ENCODE assay signal across 1 cellular context in genomic region chr17:8189711-8190477, GRCh38.
TF ChIP-seq lines count a peak whose summit lies in the region.

BORCS6 (minus strand) TSS chr17:8190180; CDS start chr17:8190140, 40 bp downstream.

TF ChIP-seq in HepG2, 621 proteins besides CTCF, POLR2A, EP300 and RAD21 (continued from another document):
- no peak for TF ChIP-seq HNF1A (IDR thresholded peaks at IDR 0.05; ENCODE audit: low read depth)
- peak; percentile 56; the same call in 1 of the 2 replicates for TF ChIP-seq HNF1A (CRISPR knock-in tag; IDR thresholded peaks at IDR 0.05; ENCODE audit: borderline replicate concordance)
- TF ChIP-seq TAF1 (CRISPR knock-in tag; IDR thresholded peaks at IDR 0.05): peak; percentile 60
- no peak for TF ChIP-seq JUNB (CRISPR knock-in tag; IDR thresholded peaks at IDR 0.05; ENCODE audit: borderline replicate concordance)
- TF ChIP-seq SALL1 (CRISPR knock-in tag; IDR thresholded peaks at IDR 0.05): peak; percentile 66
- peak; percentile 29; the same call in 1 of the 2 replicates for TF ChIP-seq ZBTB46 (CRISPR knock-in tag; IDR thresholded peaks at IDR 0.05; ENCODE audit: borderline replicate concordance)
- peak; percentile 57; the same call in 1 of the 2 replicates for TF ChIP-seq ELF3 (CRISPR knock-in tag; IDR thresholded peaks at IDR 0.05)
- no peak for TF ChIP-seq SIX4 (CRISPR knock-in tag; IDR thresholded peaks at IDR 0.05)
- no peak for TF ChIP-seq PHB2 (IDR thresholded peaks at IDR 0.05; ENCODE audit: partially characterized antibody)
- TF ChIP-seq KMT2A (CRISPR knock-in tag; IDR thresholded peaks at IDR 0.05): 0 out of 2 replicates have a peak, but pooled peaks have one; percentile 14
- peak; percentile 77; the same call in 1 of the 2 replicates for TF ChIP-seq HES4 (CRISPR knock-in tag; IDR thresholded peaks at IDR 0.05; ENCODE audit: borderline replicate concordance)
- TF ChIP-seq, protein P1, sequence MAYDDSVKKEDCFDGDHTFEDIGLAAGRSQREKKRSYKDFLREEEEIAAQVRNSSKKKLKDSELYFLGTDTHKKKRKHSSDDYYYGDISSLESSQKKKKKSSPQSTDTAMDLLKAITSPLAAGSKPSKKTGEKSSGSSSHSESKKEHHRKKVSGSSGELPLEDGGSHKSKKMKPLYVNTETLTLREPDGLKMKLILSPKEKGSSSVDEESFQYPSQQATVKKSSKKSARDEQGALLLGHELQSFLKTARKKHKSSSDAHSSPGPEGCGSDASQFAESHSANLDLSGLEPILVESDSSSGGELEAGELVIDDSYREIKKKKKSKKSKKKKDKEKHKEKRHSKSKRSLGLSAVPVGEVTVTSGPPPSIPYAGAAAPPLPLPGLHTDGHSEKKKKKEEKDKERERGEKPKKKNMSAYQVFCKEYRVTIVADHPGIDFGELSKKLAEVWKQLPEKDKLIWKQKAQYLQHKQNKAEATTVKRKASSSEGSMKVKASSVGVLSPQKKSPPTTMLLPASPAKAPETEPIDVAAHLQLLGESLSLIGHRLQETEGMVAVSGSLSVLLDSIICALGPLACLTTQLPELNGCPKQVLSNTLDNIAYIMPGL (CRISPR knock-in tag; IDR thresholded peaks at IDR 0.05; ENCODE audit: borderline replicate concordance in 1 of 2, low read depth in 1 of 2): peak; percentile 88 to 96
- TF ChIP-seq HMGA1 (CRISPR knock-in tag; conservative IDR thresholded peaks at IDR 0.05): no peak
- TF ChIP-seq MEIS1 (CRISPR knock-in tag; IDR thresholded peaks at IDR 0.05; ENCODE audit: borderline replicate concordance): peak; percentile 71; the same call in 1 of the 2 replicates
- peak; percentile 65 for TF ChIP-seq RBFOX2 (IDR thresholded peaks at IDR 0.05; ENCODE audit: low read depth, low read length)
- TF ChIP-seq MIER2 (CRISPR knock-in tag; IDR thresholded peaks at IDR 0.05): no peak
- TF ChIP-seq ZKSCAN5 (CRISPR knock-in tag; IDR thresholded peaks at IDR 0.05): no peak
- peak; percentile 48; the same call in 1 of the 2 replicates for TF ChIP-seq ARNT2 (CRISPR knock-in tag; IDR thresholded peaks at IDR 0.05; ENCODE audit: low read depth)
- no peak for TF ChIP-seq ZBTB44 (CRISPR knock-in tag; IDR thresholded peaks at IDR 0.05)
- TF ChIP-seq ZNF33A (CRISPR knock-in tag; IDR thresholded peaks at IDR 0.05; ENCODE audit: borderline replicate concordance): no peak
- TF ChIP-seq ZNF501 (CRISPR knock-in tag; IDR thresholded peaks at IDR 0.05): peak; percentile 15; the same call in 1 of the 2 replicates
- no peak for TF ChIP-seq ZNF75D (CRISPR knock-in tag; IDR thresholded peaks at IDR 0.05; ENCODE audit: borderline replicate concordance)
- no peak for TF ChIP-seq ZNF460 (CRISPR knock-in tag; IDR thresholded peaks at IDR 0.05; ENCODE audit: borderline replicate concordance)
- 0 out of 2 replicates have a peak, but pooled peaks have one; percentile 36 for TF ChIP-seq ZNF710 (CRISPR knock-in tag; IDR thresholded peaks at IDR 0.05; ENCODE audit: borderline replicate concordance)
- TF ChIP-seq TBX2 (CRISPR knock-in tag; IDR thresholded peaks at IDR 0.05; ENCODE audit: borderline replicate concordance): no peak
- TF ChIP-seq ZNF446 (CRISPR knock-in tag; IDR thresholded peaks at IDR 0.05): no peak
- no peak for TF ChIP-seq IKZF4 (CRISPR knock-in tag; IDR thresholded peaks at IDR 0.05; ENCODE audit: borderline replicate concordance, low read depth, not compliant biosample characterization)
- no peak for TF ChIP-seq FOSL2 (CRISPR knock-in tag; IDR thresholded peaks at IDR 0.05)
- TF ChIP-seq TEAD3 (CRISPR knock-in tag; optimal IDR thresholded peaks at IDR 0.05; ENCODE audit: borderline replicate concordance): peak; percentile 7
- no peak for TF ChIP-seq YEATS2 (CRISPR knock-in tag; IDR thresholded peaks at IDR 0.05; ENCODE audit: borderline replicate concordance)
- TF ChIP-seq, protein P2, sequence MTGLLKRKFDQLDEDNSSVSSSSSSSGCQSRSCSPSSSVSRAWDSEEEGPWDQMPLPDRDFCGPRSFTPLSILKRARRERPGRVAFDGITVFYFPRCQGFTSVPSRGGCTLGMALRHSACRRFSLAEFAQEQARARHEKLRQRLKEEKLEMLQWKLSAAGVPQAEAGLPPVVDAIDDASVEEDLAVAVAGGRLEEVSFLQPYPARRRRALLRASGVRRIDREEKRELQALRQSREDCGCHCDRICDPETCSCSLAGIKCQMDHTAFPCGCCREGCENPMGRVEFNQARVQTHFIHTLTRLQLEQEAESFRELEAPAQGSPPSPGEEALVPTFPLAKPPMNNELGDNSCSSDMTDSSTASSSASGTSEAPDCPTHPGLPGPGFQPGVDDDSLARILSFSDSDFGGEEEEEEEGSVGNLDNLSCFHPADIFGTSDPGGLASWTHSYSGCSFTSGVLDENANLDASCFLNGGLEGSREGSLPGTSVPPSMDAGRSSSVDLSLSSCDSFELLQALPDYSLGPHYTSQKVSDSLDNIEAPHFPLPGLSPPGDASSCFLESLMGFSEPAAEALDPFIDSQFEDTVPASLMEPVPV (CRISPR knock-in tag; IDR thresholded peaks at IDR 0.05): no peak
- TF ChIP-seq ZNF20 (CRISPR knock-in tag; IDR thresholded peaks at IDR 0.05): no peak
- TF ChIP-seq ZNF782 (CRISPR knock-in tag; IDR thresholded peaks at IDR 0.05; ENCODE audit: borderline replicate concordance): peak; percentile 80; the same call in 1 of the 2 replicates
- TF ChIP-seq PRMT3 (CRISPR knock-in tag; IDR thresholded peaks at IDR 0.05; ENCODE audit: borderline replicate concordance, low read depth): no peak
- TF ChIP-seq ZFP90 (CRISPR knock-in tag; IDR thresholded peaks at IDR 0.05; ENCODE audit: borderline replicate concordance): no peak
- TF ChIP-seq, protein P3, sequence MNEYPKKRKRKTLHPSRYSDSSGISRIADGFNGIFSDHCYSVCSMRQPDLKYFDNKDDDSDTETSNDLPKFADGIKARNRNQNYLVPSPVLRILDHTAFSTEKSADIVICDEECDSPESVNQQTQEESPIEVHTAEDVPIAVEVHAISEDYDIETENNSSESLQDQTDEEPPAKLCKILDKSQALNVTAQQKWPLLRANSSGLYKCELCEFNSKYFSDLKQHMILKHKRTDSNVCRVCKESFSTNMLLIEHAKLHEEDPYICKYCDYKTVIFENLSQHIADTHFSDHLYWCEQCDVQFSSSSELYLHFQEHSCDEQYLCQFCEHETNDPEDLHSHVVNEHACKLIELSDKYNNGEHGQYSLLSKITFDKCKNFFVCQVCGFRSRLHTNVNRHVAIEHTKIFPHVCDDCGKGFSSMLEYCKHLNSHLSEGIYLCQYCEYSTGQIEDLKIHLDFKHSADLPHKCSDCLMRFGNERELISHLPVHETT (CRISPR knock-in tag; conservative IDR thresholded peaks at IDR 0.05): no peak
- TF ChIP-seq HDAC2 (CRISPR knock-in tag; IDR thresholded peaks at IDR 0.05): no peak
